Comparison of ENCODE assay signal across 19 cellular contexts in the genomic region with DNA sequence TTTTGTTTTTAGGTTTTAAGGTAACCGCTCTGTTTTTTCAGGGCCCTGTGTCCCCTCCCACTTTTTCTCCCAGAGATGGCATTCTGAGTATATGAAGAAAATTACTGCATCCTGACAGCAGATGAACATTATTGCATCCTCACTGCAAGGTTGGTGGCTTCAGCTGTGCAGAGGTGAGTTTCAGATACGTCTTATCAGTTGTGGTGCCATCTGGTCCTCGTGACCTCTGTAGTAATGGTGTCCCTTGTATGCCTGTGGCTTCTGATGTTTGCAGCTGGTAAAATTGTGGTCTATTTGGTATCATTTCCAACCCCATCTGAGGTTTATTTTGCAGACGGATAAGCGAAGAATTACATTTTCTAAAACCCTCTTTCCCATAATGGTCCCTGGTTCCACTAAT.
DNase-seq lines count a peak whose midpoint lies in the region; ATAC-seq and TF ChIP-seq lines count a peak whose summit lies in the region.
"Had no signal": no experiment of that assay in that cellular context is flagged by ENCODE, and none has a peak within 500 bp of the region (broad histone marks: within the 10 kb centered on the region; RNA-seq: fewer than 3 reads in every experiment).

No MANE protein-coding gene starts in this region.

- H4K20me1 ChIP-seq in DND-41 (ENCODE audit: insufficient read depth, low read length) = no peaks in the 10 kb centered on the region
- H4K20me1 ChIP-seq: BLaER1 had no signal

- peaks cover 14% of the 10 kb centered on the region for H3K4me1 ChIP-seq in DND-41 (ENCODE audit: insufficient read depth, low read length)
- H3K4me1 ChIP-seq: BE2C, BLaER1 had no signal

- H3K27me3 ChIP-seq in DND-41 (ENCODE audit: insufficient read depth, low read length, poor library complexity) = no peaks in the 10 kb centered on the region
- H3K27me3 ChIP-seq: BE2C, BLaER1 had no signal

- H3K9ac ChIP-seq in DND-41 (ENCODE audit: low read depth, low read length) = no peak overlapping the region
- H3K9ac ChIP-seq: BLaER1 had no signal

- DNase-seq in DND-41 (peak; percentile 24), islet precursor cell (peak; percentile 22), NCI-H526 treated with DMSO at 0.1 percent for 48 hours (lab: John Stamatoyannopoulos, UW) (no peak)
- peak; percentile 45 for DNase-seq in Jurkat, Clone E6-1 (ENCODE audit: low read depth, low spot score)
- no peak for DNase-seq in activated CD4-positive, alpha-beta T cell treated with anti-CD3 and anti-CD28 coated beads for 1 hour
- DNase-seq: ACHN; BE2C; C1 segment of cervical spinal cord; CD4-positive, alpha-beta memory T cell; CD4-positive, CD25-positive, alpha-beta regulatory T cell; CD8-positive, alpha-beta memory T cell; COR-L47; DMS 273 treated with DMSO at 0.1 percent for 48 hours; DMS153; DMS53; DMS79; GF-D8 had no signal

- H3K27ac ChIP-seq in DND-41 (ENCODE audit: low read length) = no peak overlapping the region
- H3K27ac ChIP-seq: 22Rv1, BLaER1 had no signal

- TF ChIP-seq CTCF in DND-41 (IDR thresholded peaks at IDR 0.05; ENCODE audit: borderline replicate concordance, extremely low read depth, low read length, poor library complexity, severe bottlenecking) = no peak

- no peak overlapping the region for H3K4me2 ChIP-seq in DND-41 (ENCODE audit: insufficient read depth, low read length)
- H3K4me2 ChIP-seq: BLaER1 had no signal

- no peaks in the 10 kb centered on the region for H3K79me2 ChIP-seq in DND-41 (ENCODE audit: insufficient read depth, low read length)

- no peaks in the 10 kb centered on the region for H3K9me3 ChIP-seq in DND-41 (ENCODE audit: insufficient read depth, low read length, severe bottlenecking)
- H3K9me3 ChIP-seq: BE2C had no signal

- no peaks in the 10 kb centered on the region for H3K36me3 ChIP-seq in DND-41 (ENCODE audit: insufficient read depth, low read length)
- H3K36me3 ChIP-seq: BE2C, BLaER1 had no signal

- no peak overlapping the region for H3K4me3 ChIP-seq in DND-41 (ENCODE audit: low read depth in 1 of 2, low read length in 2 of 2)
- H3K4me3 ChIP-seq in Jurkat, Clone E6-1 (ENCODE audit: low read length) = no peak overlapping the region
- H3K4me3 ChIP-seq: BLaER1 had no signal

- peak; percentile 69 for ATAC-seq in DND-41 (ENCODE audit: insufficient read depth, low read depth)

- H2AFZ ChIP-seq in DND-41 (ENCODE audit: low read depth, low read length) = no peak overlapping the region

Comparison
In these comparisons a context has a peak if more than half of its experiments do, and no peak if none do; other contexts are left out.
1. DNase-seq: peak in DND-41 (single experiment), Jurkat, Clone E6-1 (single experiment) and islet precursor cell (single experiment); none in NCI-H526 treated with DMSO at 0.1 percent for 48 hours (single experiment) and activated CD4-positive, alpha-beta T cell treated with anti-CD3 and anti-CD28 coated beads for 1 hour (single experiment).